In genomic region chr1:74652711-74653131, GRCh38 we compare ENCODE assay signal across 9 cellular contexts. TPM values are rescaled to one million over a fixed set of nuclear protein-coding genes. Genes with fewer than 3 reads are reported as not detected.
A peak's percentile ranks its signal among the peaks of the same experiment; 100 is the strongest.
DNase-seq lines count a peak whose midpoint lies in the region; ATAC-seq and TF ChIP-seq lines count a peak whose summit lies in the region.
"Had no signal": no experiment of that assay in that cellular context is flagged by ENCODE, and none has a peak within 500 bp of the region (broad histone marks: within the 10 kb centered on the region; RNA-seq: fewer than 3 reads in every experiment).

No MANE protein-coding gene starts in this region.

- H3K27ac Mint-ChIP-seq in activated CD4-positive, alpha-beta T cell treated with anti-CD3 and anti-CD28 coated beads for 36 hours: no peak overlapping the region

- H3K36me3 ChIP-seq in OCI-LY7 (ENCODE audit: insufficient read depth, low read length): no peaks in the 10 kb centered on the region
- no peaks in the 10 kb centered on the region for H3K36me3 ChIP-seq in kidney epithelial cell (ENCODE audit: control insufficient read depth, insufficient read depth, low read length)

- H3K79me2 ChIP-seq in OCI-LY7 (ENCODE audit: insufficient read depth, low read depth, low read length): no peaks in the 10 kb centered on the region

- H3K9me2 ChIP-seq in OCI-LY7 (ENCODE audit: insufficient read depth, low read length): no peaks in the 10 kb centered on the region

- no peaks in the 10 kb centered on the region for H4K20me1 ChIP-seq in OCI-LY7 (ENCODE audit: insufficient read depth, low read length)

- ATAC-seq in GM18873 (IDR thresholded peaks at IDR 0.05; ENCODE audit: low FRiP score, unreplicated experiment) (peak; percentile 99), HG02885 (IDR thresholded peaks at IDR 0.05; ENCODE audit: poor library complexity, unreplicated experiment) (peak; percentile 95)
- ATAC-seq in activated CD4-positive, alpha-beta T cell treated with anti-CD3 and anti-CD28 coated beads for 36 hours: no peak

- intact Hi-C loops in OCI-LY7 (cut with micrococcal nuclease; ENCODE audit: unreplicated experiment): no loop called here
- intact Hi-C loops in activated CD4-positive, alpha-beta T cell treated with anti-CD3 and anti-CD28 coated beads for 36 hours (cut with DNase I, micrococcal nuclease): no loop called here

- H3K27ac ChIP-seq in OCI-LY7 (ENCODE audit: low read depth, low read length, poor library complexity, severe bottlenecking): no peak overlapping the region

- no TSS peak for BruUV-seq in OCI-LY7 (replicated peaks; lab: Mats Ljungman, UMichigan)

- H3K4me2 ChIP-seq in OCI-LY7 (ENCODE audit: low read length): peak overlapping the region; percentile 48

- peak; percentile 63 for DNase-seq in OCI-LY7 (ENCODE audit: low spot score)
- DNase-seq in kidney epithelial cell (ENCODE audit: low read depth): peak; percentile 97
- DNase-seq in activated naive CD4-positive, alpha-beta T cell (lab: John Stamatoyannopoulos, UW): no peak
- no peak for DNase-seq in activated CD4-positive, alpha-beta T cell treated with anti-CD3 and anti-CD28 coated beads for 36 hours
- no peak for DNase-seq in activated CD4-positive, alpha-beta T cell treated with anti-CD3 and anti-CD28 coated beads for 48 hours
- no peak for DNase-seq in SIG-M5 (lab: John Stamatoyannopoulos, UW)

- H3K4me1 Mint-ChIP-seq in activated CD4-positive, alpha-beta T cell treated with anti-CD3 and anti-CD28 coated beads for 36 hours: no peaks in the 10 kb centered on the region

- no peak for TF ChIP-seq CTCF in OCI-LY7 (conservative IDR thresholded peaks at IDR 0.05; ENCODE audit: low read length)
- no peak for TF ChIP-seq CTCF in kidney epithelial cell (IDR thresholded peaks at IDR 0.05; ENCODE audit: insufficient read depth, low read length, poor library complexity, severe bottlenecking)

- peaks cover 2% of the 10 kb centered on the region for H3K27me3 Mint-ChIP-seq in activated CD4-positive, alpha-beta T cell treated with anti-CD3 and anti-CD28 coated beads for 36 hours

- H3K4me1 ChIP-seq in OCI-LY7 (ENCODE audit: insufficient read depth, low read length, poor library complexity, severe bottlenecking): peaks cover 13% of the 10 kb centered on the region

- no peak overlapping the region for H3K4me3 Mint-ChIP-seq in activated CD4-positive, alpha-beta T cell treated with anti-CD3 and anti-CD28 coated beads for 36 hours

- POLR2A ChIA-PET in OCI-LY7 (lab: Charles Lee): interaction anchor here (0.8 to 1.3 kb wide), 2 partner anchors 10 to 13 kb away, joined by 3 read pairs; no protein-coding TSS in a partner anchor
- POLR2A ChIA-PET in activated CD4-positive, alpha-beta T cell treated with anti-CD3 and anti-CD28 coated beads for 36 hours (lab: Charles Lee): no interaction called here

- H3K36me3 Mint-ChIP-seq in activated CD4-positive, alpha-beta T cell treated with anti-CD3 and anti-CD28 coated beads for 36 hours (ENCODE audit: low read depth): no peaks in the 10 kb centered on the region

- CTCF ChIA-PET in OCI-LY7 (lab: Charles Lee; ENCODE audit: unreplicated experiment): no interaction called here
- CTCF ChIA-PET in activated CD4-positive, alpha-beta T cell treated with anti-CD3 and anti-CD28 coated beads for 36 hours (lab: Charles Lee): no interaction called here

- peak overlapping the region; percentile 49; the same call in 1 of the 2 replicates for H2AFZ ChIP-seq in OCI-LY7 (ENCODE audit: low read length)

- H3K9me3 ChIP-seq in OCI-LY7 (ENCODE audit: low read length): no peaks in the 10 kb centered on the region

- no peaks in the 10 kb centered on the region for H3K9me3 Mint-ChIP-seq in activated CD4-positive, alpha-beta T cell treated with anti-CD3 and anti-CD28 coated beads for 36 hours (ENCODE audit: low read depth)

- H3K4me3 ChIP-seq in OCI-LY7 (ENCODE audit: low read depth, low read length, poor library complexity, severe bottlenecking) (no peak overlapping the region), kidney epithelial cell (ENCODE audit: low read depth, low read length) (no peak overlapping the region)

- H3K27me3 ChIP-seq in kidney epithelial cell (ENCODE audit: control insufficient read depth, insufficient read depth, low read length): no peaks in the 10 kb centered on the region

RNA-seq across cellular contexts. Expression of gene ERICH3, which starts 20.9 kb away (rescaled TPM):
- total RNA-seq in OCI-LY7 (2014; rRNA removed; shearing (Covaris generic)): not detected in 2 replicates
- not detected in 2 replicates for total RNA-seq in OCI-LY7 (2022)
- total RNA-seq in kidney epithelial cell: not detected in 2 replicates
- not detected for total RNA-seq in activated CD4-positive, alpha-beta T cell treated with anti-CD3 and anti-CD28 coated beads for 36 hours
- total RNA-seq: pulmonary artery endothelial cell had no signal

Comparison
In these comparisons a context has a peak if more than half of its experiments do, and no peak if none do; other contexts are left out.
1. DNase-seq: peak in OCI-LY7 (single experiment) and kidney epithelial cell (single experiment); none in activated naive CD4-positive, alpha-beta T cell (0 of 4), activated CD4-positive, alpha-beta T cell treated with anti-CD3 and anti-CD28 coated beads for 36 hours (single experiment), activated CD4-positive, alpha-beta T cell treated with anti-CD3 and anti-CD28 coated beads for 48 hours (single experiment) and SIG-M5 (single experiment).